17 cellular contexts compared by ENCODE assay signal in the genomic region with DNA sequence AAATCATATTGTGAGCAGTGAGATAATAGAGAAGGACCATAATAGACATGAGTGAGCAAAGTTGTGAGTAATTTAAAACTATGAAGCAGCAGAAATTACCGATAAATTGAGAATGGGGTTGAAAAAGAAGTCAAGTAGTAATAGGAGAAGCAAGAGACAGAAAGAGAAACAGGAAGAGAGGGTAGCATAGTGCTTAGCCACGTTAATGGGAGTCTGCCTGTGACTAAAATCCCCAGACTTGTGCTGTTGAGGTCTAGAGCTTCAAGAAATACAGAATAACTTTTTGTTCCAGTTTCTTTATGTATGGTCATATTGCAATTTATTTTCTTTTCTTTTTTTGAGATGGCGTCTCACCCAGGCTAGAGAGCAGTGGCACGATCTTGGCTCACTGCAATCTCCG.
DNase-seq lines count a peak whose midpoint lies in the region; ATAC-seq and TF ChIP-seq lines count a peak whose summit lies in the region.
"Had no signal": no experiment of that assay in that cellular context is flagged by ENCODE, and none has a peak within 500 bp of the region (broad histone marks: within the 10 kb centered on the region; RNA-seq: fewer than 3 reads in every experiment).

No MANE protein-coding gene starts in this region.

- peaks cover 3% of the 10 kb centered on the region for H3K4me1 ChIP-seq in endodermal cell (ENCODE audit: control insufficient read depth, insufficient read depth, low read length)

- H3K4me3 Mint-ChIP-seq in endodermal cell: no peak overlapping the region
- H3K4me3 Mint-ChIP-seq: CD4-positive, alpha-beta memory T cell; H9 had no signal

- peak overlapping the region; percentile 91 for H3K27ac ChIP-seq in endodermal cell (ENCODE audit: low read depth, low read length)
- H3K27ac ChIP-seq: GM23248 had no signal

- H3K9me3 Mint-ChIP-seq in endodermal cell: no peaks in the 10 kb centered on the region
- H3K9me3 Mint-ChIP-seq: H9 had no signal

- no peaks in the 10 kb centered on the region for H3K36me3 Mint-ChIP-seq in endodermal cell (ENCODE audit: low read depth)
- H3K36me3 Mint-ChIP-seq: CD4-positive, alpha-beta memory T cell had no signal

- H3K27me3 ChIP-seq in endodermal cell (ENCODE audit: control insufficient read depth, insufficient read depth, low read length, poor library complexity, severe bottlenecking): no peaks in the 10 kb centered on the region

- H3K4me1 Mint-ChIP-seq in endodermal cell: peaks cover 20% of the 10 kb centered on the region
- H3K4me1 Mint-ChIP-seq: CD4-positive, alpha-beta memory T cell had no signal

- H3K9me3 ChIP-seq in endodermal cell (ENCODE audit: control insufficient read depth, low read length): no peaks in the 10 kb centered on the region

- H3K27ac Mint-ChIP-seq in endodermal cell: no peak overlapping the region
- H3K27ac Mint-ChIP-seq: H9 had no signal

- H3K27me3 Mint-ChIP-seq in endodermal cell (ENCODE audit: insufficient read depth): peaks cover 28% of the 10 kb centered on the region
- H3K27me3 Mint-ChIP-seq: CD4-positive, alpha-beta memory T cell had no signal

- peak; percentile 53 for ATAC-seq in GM21390 (IDR thresholded peaks at IDR 0.05; ENCODE audit: unreplicated experiment)
- peak; percentile 40 for ATAC-seq in HG02610 (IDR thresholded peaks at IDR 0.05; ENCODE audit: unreplicated experiment)
- peak; percentile 48 for ATAC-seq in HG03520 (IDR thresholded peaks at IDR 0.05; ENCODE audit: unreplicated experiment)
- no peak for ATAC-seq in GM19023 (IDR thresholded peaks at IDR 0.05; ENCODE audit: unreplicated experiment)
- ATAC-seq: HCT116 had no signal

- WGBS in endodermal cell (ENCODE audit: insufficient coverage in 1 of 2, insufficient read length in 1 of 2), 2 experiments: 87 to 95% methylated on average over 3 to 5 of the region's 5 CpGs

- H3K4me3 ChIP-seq in endodermal cell (ENCODE audit: low read length): no peak overlapping the region
- H3K4me3 ChIP-seq: GM23248 had no signal

- DNase-seq in endodermal cell (no peak), NCI-H2107 treated with DMSO at 0.1 percent for 48 hours (lab: John Stamatoyannopoulos, UW; ENCODE audit: unreplicated experiment) (no peak), glomerular visceral epithelial cell (ENCODE audit: extremely low spot score) (no peak)
- DNase-seq: C1 segment of cervical spinal cord; Calu3; CD4-positive, alpha-beta memory T cell; COR-L47; DMS53; DMS79 treated with DMSO at 0.1 percent for 48 hours; GF-D8; GM23248; H9 had no signal

- H3K9ac ChIP-seq in endodermal cell (ENCODE audit: extremely low read depth, low read length, poor library complexity, severe bottlenecking): no peak overlapping the region
- H3K9ac ChIP-seq: GM23248 had no signal

- TF ChIP-seq CTCF in endodermal cell (conservative IDR thresholded peaks at IDR 0.05): no peak

- no peaks in the 10 kb centered on the region for H3K36me3 ChIP-seq in endodermal cell (ENCODE audit: control insufficient read depth, insufficient read depth, low read length)
